10 cellular contexts compared by ENCODE assay signal in genomic region chr3:15804553-15805095, GRCh38. TPM values are rescaled to one million over a fixed set of nuclear protein-coding genes. Genes with fewer than 3 reads are reported as not detected.
DNase-seq lines count a peak whose midpoint lies in the region; ATAC-seq and TF ChIP-seq lines count a peak whose summit lies in the region.
"Had no signal": no experiment of that assay in that cellular context is flagged by ENCODE, and none has a peak within 500 bp of the region (broad histone marks: within the 10 kb centered on the region; RNA-seq: fewer than 3 reads in every experiment).

No MANE protein-coding gene starts in this region.

- no peak overlapping the region for H3K27ac ChIP-seq in tibial nerve
- H3K27ac ChIP-seq: breast epithelium, SK-N-MC had no signal

- no peak for TF ChIP-seq POLR2A in tibial nerve (IDR thresholded peaks at IDR 0.05)

- H3K27ac Mint-ChIP-seq in CD14-positive monocyte = peak overlapping the region; percentile 61 to 97 (median 93)
- peak overlapping the region; percentile 72 for H3K27ac Mint-ChIP-seq in dendritic cell treated with granulocyte-macrophage colony-stimulating factor and Interleukin-4, amounts not matched to agents 40 ng/mL and 50 ng/mL, for 4 days

- ATAC-seq in GM19467 (IDR thresholded peaks at IDR 0.05; ENCODE audit: unreplicated experiment) (peak; percentile 48), HG03469 (IDR thresholded peaks at IDR 0.05; ENCODE audit: unreplicated experiment) (peak; percentile 36), GM18520 (IDR thresholded peaks at IDR 0.05; ENCODE audit: unreplicated experiment) (no peak)

- H3K27me3 ChIP-seq in tibial nerve = no peaks in the 10 kb centered on the region
- H3K27me3 ChIP-seq: breast epithelium had no signal

- H3K4me1 Mint-ChIP-seq in CD14-positive monocyte = peaks cover 50% of the 10 kb centered on the region
- peaks cover 64% of the 10 kb centered on the region for H3K4me1 Mint-ChIP-seq in dendritic cell treated with granulocyte-macrophage colony-stimulating factor and Interleukin-4, amounts not matched to agents 40 ng/mL and 50 ng/mL, for 4 days (ENCODE audit: low read depth)

- H3K4me1 ChIP-seq in tibial nerve = peaks cover 0 to 15% (median 8%) of the 10 kb centered on the region in 4 donors
- H3K4me1 ChIP-seq: breast epithelium had no signal

- DNase-seq in CD14-positive monocyte (ENCODE audit: low spot score) = no peak
- no peak for DNase-seq in NCI-H510A treated with DMSO at 0.1 percent for 48 hours (lab: John Stamatoyannopoulos, UW)
- no peak for DNase-seq in effector CD4-positive, alpha-beta T cell
- no peak for DNase-seq in tibial nerve (ENCODE audit: low spot score in 2 of 2)

- 99% methylated on average over 4 of the region's 4 CpGs for WGBS in tibial nerve, 2 donors

- no peak for TF ChIP-seq CTCF in CD14-positive monocyte (IDR thresholded peaks at IDR 0.05)
- no peak for TF ChIP-seq CTCF in tibial nerve (IDR thresholded peaks at IDR 0.05)

- H3K4me3 Mint-ChIP-seq in CD14-positive monocyte = no peak overlapping the region
- H3K4me3 Mint-ChIP-seq in dendritic cell treated with granulocyte-macrophage colony-stimulating factor and Interleukin-4, amounts not matched to agents 40 ng/mL and 50 ng/mL, for 4 days = no peak overlapping the region

- no peak for TF ChIP-seq EP300 in tibial nerve (IDR thresholded peaks at IDR 0.05)

- H3K9me3 Mint-ChIP-seq in CD14-positive monocyte = no peaks in the 10 kb centered on the region
- peaks cover 10% of the 10 kb centered on the region for H3K9me3 Mint-ChIP-seq in dendritic cell treated with granulocyte-macrophage colony-stimulating factor and Interleukin-4, amounts not matched to agents 40 ng/mL and 50 ng/mL, for 4 days

- H3K9me3 ChIP-seq in tibial nerve = no peaks in the 10 kb centered on the region
- H3K9me3 ChIP-seq: breast epithelium had no signal

- no peaks in the 10 kb centered on the region for H3K36me3 ChIP-seq in tibial nerve
- H3K36me3 ChIP-seq: breast epithelium had no signal

- no peak overlapping the region for H3K4me3 ChIP-seq in tibial nerve
- H3K4me3 ChIP-seq: breast epithelium, SK-N-MC had no signal

- intact Hi-C loops in CD14-positive monocyte (cut with micrococcal nuclease) = loop anchor here in 1 of 2 donors (10.0 kb wide), 1 partner anchor 120 kb away; no protein-coding TSS in a partner anchor
- intact Hi-C loops in dendritic cell treated with granulocyte-macrophage colony-stimulating factor and Interleukin-4, amounts not matched to agents 40 ng/mL and 50 ng/mL, for 4 days (cut with micrococcal nuclease) = no loop called here

- peaks cover 2 to 3% of the 10 kb centered on the region in 2 donors for H3K36me3 Mint-ChIP-seq in CD14-positive monocyte
- H3K36me3 Mint-ChIP-seq in dendritic cell treated with granulocyte-macrophage colony-stimulating factor and Interleukin-4, amounts not matched to agents 40 ng/mL and 50 ng/mL, for 4 days (ENCODE audit: low read depth) = no peaks in the 10 kb centered on the region

- H3K27me3 Mint-ChIP-seq in CD14-positive monocyte (ENCODE audit: low read depth in 3 of 3) = peaks cover 0 to 2% (median 0%) of the 10 kb centered on the region in 3 donors
- no peaks in the 10 kb centered on the region for H3K27me3 Mint-ChIP-seq in dendritic cell treated with granulocyte-macrophage colony-stimulating factor and Interleukin-4, amounts not matched to agents 40 ng/mL and 50 ng/mL, for 4 days

RNA-seq across cellular contexts. Expression of gene ANKRD28, which starts 6.8 kb away (rescaled TPM):
- 10 to 100 TPM in 1 of 2 donors, 1 to 10 TPM in 1; 5.9 to 11.5 TPM for polyA plus RNA-seq in CD14-positive monocyte
- 10 to 100 TPM; 78.3 to 93.6 (median 81.0) TPM for total RNA-seq in tibial nerve
